Comparison of ENCODE assay signal across 13 cellular contexts in the genomic region with DNA sequence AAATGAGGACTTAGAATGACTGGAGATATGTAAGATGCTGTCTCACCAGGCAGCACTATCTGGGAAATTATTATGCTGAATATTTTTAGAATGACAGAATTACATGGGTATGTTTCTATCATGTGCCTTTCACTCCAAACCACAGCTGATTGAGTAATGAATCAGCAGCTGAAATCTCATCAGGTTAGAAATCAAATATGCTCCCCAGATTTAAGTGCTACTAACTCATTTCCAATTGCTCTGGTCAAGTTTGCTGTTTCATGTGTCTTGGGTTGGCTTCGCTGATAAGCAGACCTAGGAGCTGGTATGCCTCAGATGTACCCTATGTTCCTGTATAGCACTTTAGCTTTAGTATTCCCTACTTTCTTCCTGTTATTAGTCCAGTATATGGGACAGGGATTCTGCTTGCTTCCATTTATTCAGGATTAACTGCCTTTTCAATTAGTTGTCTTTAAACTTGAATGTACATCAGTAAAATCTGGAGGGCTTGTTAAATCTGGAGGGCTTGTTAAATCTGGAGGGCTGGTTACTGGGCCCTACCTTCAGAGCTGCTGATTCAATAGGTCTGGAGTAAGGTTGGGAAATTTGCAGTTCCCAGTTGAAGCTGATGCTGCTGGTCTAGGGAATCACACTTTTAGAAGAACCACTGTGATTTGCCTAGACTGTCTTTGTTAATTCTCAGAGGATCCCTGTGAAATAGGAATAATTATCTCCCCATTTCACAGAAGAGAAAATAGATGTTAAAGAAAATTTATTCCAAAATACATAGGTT.
A peak's percentile ranks its signal among the peaks of the same experiment; 100 is the strongest.
DNase-seq lines count a peak whose midpoint lies in the region; ATAC-seq and TF ChIP-seq lines count a peak whose summit lies in the region.
"Had no signal": no experiment of that assay in that cellular context is flagged by ENCODE, and none has a peak within 500 bp of the region (broad histone marks: within the 10 kb centered on the region; RNA-seq: fewer than 3 reads in every experiment).

No MANE protein-coding gene starts in this region.

- H3K36me3 ChIP-seq in BLaER1 treated with 17β-estradiol and CSF1 and Interleukin-3, amounts not matched to agents 10 nM and 100 nM, result no peaks in the 10 kb centered on the region
- no peaks in the 10 kb centered on the region for H3K36me3 ChIP-seq in uterus

- no peaks in the 10 kb centered on the region for H3K27me3 ChIP-seq in BLaER1 treated with 17β-estradiol and CSF1 and Interleukin-3, amounts not matched to agents 10 nM and 100 nM
- H3K27me3 ChIP-seq in uterus, result no peaks in the 10 kb centered on the region

- no peak overlapping the region for H3K27ac ChIP-seq in BLaER1 treated with 17β-estradiol and CSF1 and Interleukin-3, amounts not matched to agents 10 nM and 100 nM
- H3K27ac ChIP-seq in uterus, result no peak overlapping the region
- H3K27ac ChIP-seq: parathyroid adenoma had no signal

- H3K27me3 Mint-ChIP-seq in osteocyte (ENCODE audit: unreplicated experiment), result no peaks in the 10 kb centered on the region
- H3K27me3 Mint-ChIP-seq in activated T-helper 1 cell treated with anti-CD3 and anti-CD28 coated beads, Interleukin-12 subunit alpha, Interleukin-12 subunit beta, Interleukin-2, Interleukin-4 antibody, amounts not matched to agents 30 ng/mL and 10 ng/mL and 1 ng/mL, durations not matched to agents 14 hours and 24 hours and 36 hours (ENCODE audit: insufficient read depth), result no peaks in the 10 kb centered on the region

- H3K9me3 ChIP-seq in BLaER1 treated with 17β-estradiol and CSF1 and Interleukin-3, amounts not matched to agents 10 nM and 100 nM (replicated peaks in 1 of 11), result no peaks in the 10 kb centered on the region
- H3K9me3 ChIP-seq in uterus, result no peaks in the 10 kb centered on the region

- no peaks in the 10 kb centered on the region for H4K20me1 ChIP-seq in BLaER1 treated with 17β-estradiol and CSF1 and Interleukin-3, amounts not matched to agents 10 nM and 100 nM

- H3K27ac Mint-ChIP-seq in osteocyte (ENCODE audit: unreplicated experiment), result peak overlapping the region; percentile 90
- no peak overlapping the region for H3K27ac Mint-ChIP-seq in activated T-helper 1 cell treated with anti-CD3 and anti-CD28 coated beads, Interleukin-12 subunit alpha, Interleukin-12 subunit beta, Interleukin-2, Interleukin-4 antibody, amounts not matched to agents 30 ng/mL and 10 ng/mL and 1 ng/mL, durations not matched to agents 14 hours and 24 hours and 36 hours
- H3K27ac Mint-ChIP-seq: activated T-helper 2 cell treated with anti-CD3 and anti-CD28 coated beads, Interferon-gamma antibody, Interleukin-2, Interleukin-4, amounts not matched to agents 10 μg/mL and 5 μg/mL and 100 μg/mL, durations not matched to agents 14 hours and 24 hours and 36 hours; GM23338; WTC11 had no signal

- intact Hi-C loops in uterus (cut with DNase I; ENCODE audit: low total_unique reads), result no loop called here
- intact Hi-C loops in activated T-helper 1 cell treated with anti-CD3 and anti-CD28 coated beads, Interleukin-12 subunit alpha, Interleukin-12 subunit beta, Interleukin-2, Interleukin-4 antibody, amounts not matched to agents 30 ng/mL and 10 ng/mL and 1 ng/mL, durations not matched to agents 14 hours and 24 hours and 36 hours (cut with micrococcal nuclease), result no loop called here

- no peak overlapping the region for H3K4me3 ChIP-seq in BLaER1 treated with 17β-estradiol and CSF1 and Interleukin-3, amounts not matched to agents 10 nM and 100 nM
- H3K4me3 ChIP-seq in uterus, result no peak overlapping the region
- H3K4me3 ChIP-seq: GM23338 had no signal

- H3K4me2 ChIP-seq in BLaER1 treated with 17β-estradiol and CSF1 and Interleukin-3, amounts not matched to agents 10 nM and 100 nM, result peak overlapping the region in 6 of 11 experiments; percentile 5 to 19 (median 12); a peak in 5 of 22 replicates
- H3K4me2 ChIP-seq: GM23338 had no signal

- TF ChIP-seq CTCF in osteocyte (IDR thresholded peaks at IDR 0.05), result no peak
- TF ChIP-seq CTCF in uterus (IDR thresholded peaks at IDR 0.05), result no peak

- DNase-seq in OCI-M1 (lab: John Stamatoyannopoulos, UW) (peak; percentile 26), epidermal melanocyte (ENCODE audit: insufficient read length, low spot score) (peak; percentile 28), osteocyte (ENCODE audit: extremely low spot score, unreplicated experiment) (no peak), uterus (no peak), NCI-H2107 treated with DMSO at 0.1 percent for 48 hours (lab: John Stamatoyannopoulos, UW; ENCODE audit: unreplicated experiment) (no peak)
- DNase-seq in activated T-helper 1 cell treated with anti-CD3 and anti-CD28 coated beads, Interleukin-12 subunit alpha, Interleukin-12 subunit beta, Interleukin-2, Interleukin-4 antibody, amounts not matched to agents 30 ng/mL and 10 ng/mL and 1 ng/mL, durations not matched to agents 14 hours and 24 hours and 36 hours (ENCODE audit: low spot score), result no peak
- DNase-seq: NCI-H1930 had no signal

- H3K4me1 Mint-ChIP-seq in osteocyte (ENCODE audit: unreplicated experiment), result peaks cover 60% of the 10 kb centered on the region
- H3K4me1 Mint-ChIP-seq in activated T-helper 1 cell treated with anti-CD3 and anti-CD28 coated beads, Interleukin-12 subunit alpha, Interleukin-12 subunit beta, Interleukin-2, Interleukin-4 antibody, amounts not matched to agents 30 ng/mL and 10 ng/mL and 1 ng/mL, durations not matched to agents 14 hours and 24 hours and 36 hours (ENCODE audit: low read depth), result no peaks in the 10 kb centered on the region
- H3K4me1 Mint-ChIP-seq: GM23338, WTC11 had no signal

- H3K9me3 Mint-ChIP-seq in osteocyte (ENCODE audit: unreplicated experiment), result no peaks in the 10 kb centered on the region
- no peaks in the 10 kb centered on the region for H3K9me3 Mint-ChIP-seq in activated T-helper 1 cell treated with anti-CD3 and anti-CD28 coated beads, Interleukin-12 subunit alpha, Interleukin-12 subunit beta, Interleukin-2, Interleukin-4 antibody, amounts not matched to agents 30 ng/mL and 10 ng/mL and 1 ng/mL, durations not matched to agents 14 hours and 24 hours and 36 hours
- H3K9me3 Mint-ChIP-seq: activated T-helper 2 cell treated with anti-CD3 and anti-CD28 coated beads, Interferon-gamma antibody, Interleukin-2, Interleukin-4, amounts not matched to agents 10 μg/mL and 5 μg/mL and 100 μg/mL, durations not matched to agents 14 hours and 24 hours and 36 hours; GM23338; WTC11 had no signal

- H3K36me3 Mint-ChIP-seq in osteocyte (ENCODE audit: unreplicated experiment), result no peaks in the 10 kb centered on the region
- no peaks in the 10 kb centered on the region for H3K36me3 Mint-ChIP-seq in activated T-helper 1 cell treated with anti-CD3 and anti-CD28 coated beads, Interleukin-12 subunit alpha, Interleukin-12 subunit beta, Interleukin-2, Interleukin-4 antibody, amounts not matched to agents 30 ng/mL and 10 ng/mL and 1 ng/mL, durations not matched to agents 14 hours and 24 hours and 36 hours (ENCODE audit: low read depth)
- H3K36me3 Mint-ChIP-seq: WTC11 had no signal

- ATAC-seq in GM18511 (IDR thresholded peaks at IDR 0.05; ENCODE audit: unreplicated experiment), result no peak
- ATAC-seq: GM23338, WTC11 had no signal

- H3K9ac ChIP-seq in BLaER1 treated with 17β-estradiol and CSF1 and Interleukin-3, amounts not matched to agents 10 nM and 100 nM, result no peak overlapping the region
- H3K9ac ChIP-seq: parathyroid adenoma had no signal

- no peak for TF ChIP-seq POLR2A in uterus (IDR thresholded peaks at IDR 0.05)

- H3K4me3 Mint-ChIP-seq in osteocyte (ENCODE audit: unreplicated experiment), result no peak overlapping the region
- no peak overlapping the region for H3K4me3 Mint-ChIP-seq in activated T-helper 1 cell treated with anti-CD3 and anti-CD28 coated beads, Interleukin-12 subunit alpha, Interleukin-12 subunit beta, Interleukin-2, Interleukin-4 antibody, amounts not matched to agents 30 ng/mL and 10 ng/mL and 1 ng/mL, durations not matched to agents 14 hours and 24 hours and 36 hours
- H3K4me3 Mint-ChIP-seq: GM23338, WTC11 had no signal

- peaks cover 0 to 26% (median 11%) of the 10 kb centered on the region in 10 experiments; a peak in 13 of 20 replicates for H3K4me1 ChIP-seq in BLaER1 treated with 17β-estradiol and CSF1 and Interleukin-3, amounts not matched to agents 10 nM and 100 nM
- H3K4me1 ChIP-seq in uterus, result no peaks in the 10 kb centered on the region
- H3K4me1 ChIP-seq: parathyroid adenoma had no signal

Comparison
In these comparisons a context has a peak if more than half of its experiments do, and no peak if none do; other contexts are left out.
1. DNase-seq: peak in OCI-M1 (single experiment) and epidermal melanocyte (single experiment); none in osteocyte (single experiment), uterus (0 of 2), activated T-helper 1 cell treated with anti-CD3 and anti-CD28 coated beads, Interleukin-12 subunit alpha, Interleukin-12 subunit beta, Interleukin-2, Interleukin-4 antibody, amounts not matched to agents 30 ng/mL and 10 ng/mL and 1 ng/mL, durations not matched to agents 14 hours and 24 hours and 36 hours (single experiment) and NCI-H2107 treated with DMSO at 0.1 percent for 48 hours (single experiment).